ENCODE assay signal across 1 cellular context in the genomic region with DNA sequence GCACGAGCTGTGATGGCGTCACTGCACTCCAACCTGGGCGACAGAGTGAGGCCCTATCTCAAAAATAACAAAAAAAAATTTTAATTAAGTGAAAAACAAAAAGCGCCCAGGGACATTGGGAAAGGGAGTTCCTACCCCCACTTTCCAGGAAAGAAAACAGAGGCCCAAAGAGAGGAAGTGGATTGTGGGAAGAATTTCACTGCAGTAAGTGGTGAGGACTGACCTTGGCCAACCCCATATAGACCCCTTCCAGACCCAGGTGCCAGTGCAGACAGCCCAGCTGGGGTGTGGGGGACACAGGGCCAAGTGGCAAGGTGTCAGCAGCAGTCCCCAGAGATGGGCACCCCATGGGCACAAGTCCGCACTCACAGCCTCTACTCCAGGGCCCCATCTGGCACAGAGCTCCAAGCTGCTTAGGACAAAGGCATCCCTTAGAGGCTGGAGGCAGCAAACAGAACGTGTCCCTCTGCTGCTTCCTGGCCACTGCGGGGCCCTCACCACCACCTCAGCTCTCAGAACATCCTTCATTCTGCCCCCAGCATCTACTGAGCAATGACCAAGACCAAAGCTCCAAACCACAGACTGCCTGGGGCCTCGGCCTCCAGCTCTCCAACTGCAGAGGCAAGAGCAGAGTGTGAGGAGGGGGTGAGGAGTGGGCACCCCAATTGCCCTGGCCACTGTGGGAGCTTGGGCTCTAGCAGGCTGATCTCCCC.
TF ChIP-seq lines count a peak whose summit lies in the region.

No MANE protein-coding gene starts in this region.

TF ChIP-seq in H1, 55 proteins besides CTCF, POLR2A, EP300 and RAD21:
- TF ChIP-seq TEAD4 (IDR thresholded peaks at IDR 0.05; ENCODE audit: low read depth, low read length) (no peak), EZH2 (IDR thresholded peaks at IDR 0.05; ENCODE audit: low read depth, low read length, severe bottlenecking) (no peak), JUND (IDR thresholded peaks at IDR 0.05; ENCODE audit: low read length) (no peak), GTF2F1 (IDR thresholded peaks at IDR 0.05; ENCODE audit: borderline replicate concordance, low read depth, low read length) (no peak), SIRT6 (IDR thresholded peaks at IDR 0.05; ENCODE audit: low read length) (no peak), CTBP2 (IDR thresholded peaks at IDR 0.05; ENCODE audit: borderline replicate concordance, insufficient read depth, insufficient read length, low read length) (no peak), SP2 (IDR thresholded peaks at IDR 0.05; ENCODE audit: low read length) (no peak)
TF ChIP-seq in H1: peak in this region for 0.
